Comparison of ENCODE assay signal across 1 cellular context in genomic region chr16:16036359-16036792, GRCh38.
TF ChIP-seq lines count a peak whose summit lies in the region.

No MANE protein-coding gene starts in this region.

TF ChIP-seq in H1, 55 proteins besides CTCF, POLR2A, EP300 and RAD21:
- TF ChIP-seq SIRT6 (IDR thresholded peaks at IDR 0.05; ENCODE audit: low read length) (no peak), BACH1 (IDR thresholded peaks at IDR 0.05; ENCODE audit: low read length) (no peak), CBX5 (IDR thresholded peaks at IDR 0.05; ENCODE audit: low read depth, low read length) (no peak), ATF3 (IDR thresholded peaks at IDR 0.05; ENCODE audit: insufficient read depth, low read depth, low read length) (no peak), JUND (IDR thresholded peaks at IDR 0.05; ENCODE audit: low read length) (no peak), TBP (IDR thresholded peaks at IDR 0.05; ENCODE audit: low read depth, low read length) (no peak), FOSL1 (IDR thresholded peaks at IDR 0.05; ENCODE audit: insufficient read depth, low read depth, low read length) (no peak)
- TF ChIP-seq, protein P1, sequence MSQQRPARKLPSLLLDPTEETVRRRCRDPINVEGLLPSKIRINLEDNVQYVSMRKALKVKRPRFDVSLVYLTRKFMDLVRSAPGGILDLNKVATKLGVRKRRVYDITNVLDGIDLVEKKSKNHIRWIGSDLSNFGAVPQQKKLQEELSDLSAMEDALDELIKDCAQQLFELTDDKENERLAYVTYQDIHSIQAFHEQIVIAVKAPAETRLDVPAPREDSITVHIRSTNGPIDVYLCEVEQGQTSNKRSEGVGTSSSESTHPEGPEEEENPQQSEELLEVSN (IDR thresholded peaks at IDR 0.05): no peak
